Comparison of ENCODE assay signal across 39 cellular contexts in the genomic region with DNA sequence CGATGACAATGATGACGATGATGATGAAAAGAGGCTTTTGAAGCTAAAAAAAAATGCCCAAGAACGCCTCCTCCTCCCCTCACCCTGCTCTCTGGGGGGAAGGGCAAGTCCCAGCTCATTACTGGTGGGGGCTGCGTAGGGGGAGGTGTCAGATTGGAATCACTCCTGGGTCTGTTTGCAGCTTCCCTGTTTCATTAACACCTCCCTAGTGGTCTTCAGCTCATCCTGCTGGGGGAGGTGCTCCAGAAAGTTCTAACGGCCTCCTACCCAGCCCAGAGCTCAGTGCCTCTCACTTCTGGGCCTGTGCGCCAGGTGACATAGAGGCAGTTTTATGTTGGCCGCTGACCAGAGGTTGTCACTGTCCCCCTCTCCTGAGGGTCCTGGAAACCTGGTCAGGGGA.
"Had no signal": no experiment of that assay in that cellular context is flagged by ENCODE, and none has a peak within 500 bp of the region (broad histone marks: within the 10 kb centered on the region; RNA-seq: fewer than 3 reads in every experiment).

No MANE protein-coding gene starts in this region.

- H3K4me1 ChIP-seq: body of pancreas, breast epithelium had no signal

- H3K9me3 Mint-ChIP-seq: activated B cell treated with CpG ODN at 0.5 μM for 24 hours; activated CD4-positive, alpha-beta memory T cell treated with anti-CD3 and anti-CD28 coated beads for 36 hours; activated CD4-positive, alpha-beta T cell treated with anti-CD3 and anti-CD28 coated beads, Interleukin-2, amount 10 ng/mL, durations not matched to agents 24 days and 14 days; activated CD8-positive, alpha-beta T cell treated with anti-CD3 and anti-CD28 coated beads for 36 hours; activated naive CD4-positive, alpha-beta T cell treated with anti-CD3 and anti-CD28 coated beads for 36 hours; activated naive CD4-positive, alpha-beta T cell treated with anti-CD3 and anti-CD28 coated beads, Interleukin-2, amount 50 U/mL, for 72 hours; activated naive CD8-positive, alpha-beta T cell treated with anti-CD3 and anti-CD28 coated beads for 36 hours; activated T-cell treated with anti-CD3 and anti-CD28 coated beads, Interleukin-2, amount 50 U/mL, for 4 hours; activated T-cell treated with anti-CD3 and anti-CD28 coated beads, Interleukin-2, amount 50 U/mL, for 72 hours; activated T-helper 1 cell treated with anti-CD3 and anti-CD28 coated beads, Interleukin-12 subunit alpha, Interleukin-12 subunit beta, Interleukin-2, Interleukin-4 antibody, amounts not matched to agents 30 ng/mL and 10 ng/mL and 1 ng/mL, durations not matched to agents 14 hours and 24 hours and 36 hours; activated T-helper 17 cell treated with anti-CD3 and anti-CD28 coated beads, Interleukin-2, amount 50 U/mL, for 72 hours; central memory CD8-positive, alpha-beta T cell; T-helper 1 cell treated with Interleukin-12 subunit alpha and Interleukin-12 subunit beta and Interleukin-4 antibody, amounts not matched to agents 30 μg/mL and 1 μg/mL, for 36 hours; T-helper 2 cell treated with Interferon-gamma antibody and Interleukin-4, amounts not matched to agents 5 μg/mL and 100 μg/mL, for 36 hours had no signal

- H3K27ac Mint-ChIP-seq: activated B cell treated with CpG ODN at 0.5 μM for 24 hours; activated CD4-positive, alpha-beta memory T cell treated with anti-CD3 and anti-CD28 coated beads for 36 hours; activated CD4-positive, alpha-beta T cell treated with anti-CD3 and anti-CD28 coated beads, Interleukin-2, amount 10 ng/mL, durations not matched to agents 24 days and 14 days; activated CD8-positive, alpha-beta T cell treated with anti-CD3 and anti-CD28 coated beads for 36 hours; activated naive CD4-positive, alpha-beta T cell treated with anti-CD3 and anti-CD28 coated beads for 36 hours; activated T-cell treated with anti-CD3 and anti-CD28 coated beads, Interleukin-2, amount 50 U/mL, for 72 hours; activated T-helper 1 cell treated with anti-CD3 and anti-CD28 coated beads, Interleukin-12 subunit alpha, Interleukin-12 subunit beta, Interleukin-2, Interleukin-4 antibody, amounts not matched to agents 30 ng/mL and 10 ng/mL and 1 ng/mL, durations not matched to agents 14 hours and 24 hours and 36 hours; T-helper 1 cell treated with Interleukin-12 subunit alpha and Interleukin-12 subunit beta and Interleukin-4 antibody, amounts not matched to agents 30 μg/mL and 1 μg/mL, for 36 hours; T-helper 2 cell treated with Interferon-gamma antibody and Interleukin-4, amounts not matched to agents 5 μg/mL and 100 μg/mL, for 36 hours had no signal

- H3K36me3 ChIP-seq: adrenal gland, brain microvascular endothelial cell, breast epithelium, WERI-Rb-1 had no signal

- H3K36me3 Mint-ChIP-seq: activated CD4-positive, alpha-beta memory T cell treated with anti-CD3 and anti-CD28 coated beads for 36 hours; activated naive CD4-positive, alpha-beta T cell treated with anti-CD3 and anti-CD28 coated beads, Interleukin-2, amount 50 U/mL, for 72 hours had no signal

- H3K4me3 Mint-ChIP-seq: activated B cell treated with CpG ODN at 0.5 μM for 24 hours; activated CD4-positive, alpha-beta memory T cell treated with anti-CD3 and anti-CD28 coated beads for 36 hours; activated CD4-positive, alpha-beta T cell treated with anti-CD3 and anti-CD28 coated beads, Interleukin-2, amount 10 ng/mL, durations not matched to agents 24 days and 14 days; activated CD8-positive, alpha-beta T cell treated with anti-CD3 and anti-CD28 coated beads for 36 hours; activated naive CD4-positive, alpha-beta T cell treated with anti-CD3 and anti-CD28 coated beads for 36 hours; activated naive CD8-positive, alpha-beta T cell treated with anti-CD3 and anti-CD28 coated beads for 36 hours; activated T-cell treated with anti-CD3 and anti-CD28 coated beads, Interleukin-2, amount 50 U/mL, for 4 hours; activated T-cell treated with anti-CD3 and anti-CD28 coated beads, Interleukin-2, amount 50 U/mL, for 72 hours; activated T-helper 1 cell treated with anti-CD3 and anti-CD28 coated beads, Interleukin-12 subunit alpha, Interleukin-12 subunit beta, Interleukin-2, Interleukin-4 antibody, amounts not matched to agents 30 ng/mL and 10 ng/mL and 1 ng/mL, durations not matched to agents 14 hours and 24 hours and 36 hours; activated T-helper 17 cell treated with anti-CD3 and anti-CD28 coated beads, Interleukin-2, amount 50 U/mL, for 72 hours; central memory CD8-positive, alpha-beta T cell; T-helper 1 cell treated with Interleukin-12 subunit alpha and Interleukin-12 subunit beta and Interleukin-4 antibody, amounts not matched to agents 30 μg/mL and 1 μg/mL, for 36 hours; T-helper 2 cell treated with Interferon-gamma antibody and Interleukin-4, amounts not matched to agents 5 μg/mL and 100 μg/mL, for 36 hours had no signal

- H3K27me3 Mint-ChIP-seq: activated B cell treated with CpG ODN at 0.5 μM for 24 hours; activated CD4-positive, alpha-beta memory T cell treated with anti-CD3 and anti-CD28 coated beads for 36 hours; activated CD4-positive, alpha-beta T cell treated with anti-CD3 and anti-CD28 coated beads, Interleukin-2, amount 10 ng/mL, durations not matched to agents 24 days and 14 days; activated CD8-positive, alpha-beta T cell treated with anti-CD3 and anti-CD28 coated beads for 36 hours; activated naive CD8-positive, alpha-beta T cell treated with anti-CD3 and anti-CD28 coated beads for 36 hours; activated T-helper 17 cell treated with anti-CD3 and anti-CD28 coated beads, Interleukin-2, amount 50 U/mL, for 72 hours had no signal

- H3K4me3 ChIP-seq: adrenal gland, body of pancreas, breast epithelium had no signal

- DNase-seq: activated B cell treated with CpG ODN at 0.5 μM for 24 hours; activated CD4-positive, alpha-beta memory T cell treated with anti-CD3 and anti-CD28 coated beads for 36 hours; activated CD4-positive, alpha-beta T cell treated with anti-CD3 and anti-CD28 coated beads for 4 hours; activated CD4-positive, alpha-beta T cell treated with anti-CD3 and anti-CD28 coated beads, Interleukin-2, amount 10 ng/mL, durations not matched to agents 24 days and 14 days; activated CD4-positive, alpha-beta T cell treated with anti-CD3 and anti-CD28 coated beads, Interleukin-2, amount 50 U/mL, for 1 hour; activated CD4-positive, alpha-beta T cell treated with anti-CD3 and anti-CD28 coated beads, Interleukin-2, amount 50 U/mL, for 4 hours; activated CD4-positive, CD25-positive, alpha-beta regulatory T cell treated with anti-CD3 and anti-CD28 coated beads, Interleukin-2, amount 50 U/mL, for 72 hours; activated CD8-positive, alpha-beta memory T cell treated with anti-CD3 and anti-CD28 coated beads, Interleukin-2, amount 50 U/mL, for 4 hours; activated CD8-positive, alpha-beta T cell treated with anti-CD3 and anti-CD28 coated beads for 36 hours; activated effector memory CD4-positive, alpha-beta T cell treated with anti-CD3 and anti-CD28 coated beads, Interleukin-2, amount 50 U/mL, for 16 hours; activated gamma-delta T cell treated with Interleukin-2 at 50 U/mL for 16 hours; activated naive CD4-positive, alpha-beta T cell; activated naive CD4-positive, alpha-beta T cell treated with anti-CD3 and anti-CD28 coated beads for 36 hours; activated naive CD4-positive, alpha-beta T cell treated with anti-CD3 and anti-CD28 coated beads, Interleukin-2, amount 50 U/mL, for 16 hours; activated naive CD8-positive, alpha-beta T cell treated with anti-CD3 and anti-CD28 coated beads for 36 hours; activated T-cell treated with anti-CD3 and anti-CD28 coated beads for 4 hours; activated T-cell treated with anti-CD3 and anti-CD28 coated beads, Interleukin-2, amount 50 U/mL, for 1 hour; activated T-cell treated with anti-CD3 and anti-CD28 coated beads, Interleukin-2, amount 50 U/mL, for 4 hours; activated T-cell treated with anti-CD3 and anti-CD28 coated beads, Interleukin-2, amount 50 U/mL, for 72 hours; adrenal gland; amniotic stem cell; aorta; body of pancreas; brain microvascular endothelial cell; caudate nucleus; cerebellar nuclear complex; T-helper 1 cell; T-helper 2 cell; T-helper 9 cell; WERI-Rb-1 had no signal

- H3K9me3 ChIP-seq: adrenal gland, body of pancreas, breast epithelium had no signal

- ATAC-seq: activated CD8-positive, alpha-beta T cell treated with anti-CD3 and anti-CD28 coated beads for 36 hours; activated naive CD4-positive, alpha-beta T cell treated with anti-CD3 and anti-CD28 coated beads, Interleukin-2, amount 50 U/mL, for 72 hours; activated T-cell treated with anti-CD3 and anti-CD28 coated beads, Interleukin-2, amount 50 U/mL, for 4 hours; activated T-cell treated with anti-CD3 and anti-CD28 coated beads, Interleukin-2, amount 50 U/mL, for 72 hours; activated T-helper 17 cell treated with anti-CD3 and anti-CD28 coated beads, Interleukin-2, amount 50 U/mL, for 72 hours; body of pancreas had no signal

- H3K4me1 Mint-ChIP-seq: activated CD4-positive, alpha-beta T cell treated with anti-CD3 and anti-CD28 coated beads, Interleukin-2, amount 10 ng/mL, durations not matched to agents 24 days and 14 days; activated T-helper 17 cell treated with anti-CD3 and anti-CD28 coated beads, Interleukin-2, amount 50 U/mL, for 72 hours; central memory CD8-positive, alpha-beta T cell had no signal

- H3K27ac ChIP-seq: adrenal gland, body of pancreas, brain microvascular endothelial cell, breast epithelium, WERI-Rb-1 had no signal

- H3K27me3 ChIP-seq: adrenal gland, body of pancreas, brain microvascular endothelial cell, breast epithelium had no signal

- FAIRE-seq: astrocyte, TTC549 had no signal
